11 cellular contexts compared by ENCODE assay signal in genomic region chr16:8581923-8582580, GRCh38. TPM values are rescaled to one million over a fixed set of nuclear protein-coding genes. Genes with fewer than 3 reads are reported as not detected.
DNase-seq lines count a peak whose midpoint lies in the region; ATAC-seq and TF ChIP-seq lines count a peak whose summit lies in the region.
"Had no signal": no experiment of that assay in that cellular context is flagged by ENCODE, and none has a peak within 500 bp of the region (broad histone marks: within the 10 kb centered on the region; RNA-seq: fewer than 3 reads in every experiment).

No MANE protein-coding gene starts in this region.

- peaks cover 6 to 40% (median 25%) of the 10 kb centered on the region in 5 donors for H3K27me3 Mint-ChIP-seq in naive thymus-derived CD4-positive, alpha-beta T cell

- ATAC-seq in naive thymus-derived CD4-positive, alpha-beta T cell: peak; percentile 18

- no peak for TF ChIP-seq CTCF in GM12865 (IDR thresholded peaks at IDR 0.05; ENCODE audit: insufficient read depth, low read depth, low read length, missing control alignments)
- no peak for TF ChIP-seq CTCF in astrocyte of the cerebellum (IDR thresholded peaks at IDR 0.05; ENCODE audit: low read depth, low read length, missing control alignments)

- H3K27ac ChIP-seq in naive thymus-derived CD4-positive, alpha-beta T cell (ENCODE audit: low read depth, low read length): no peak overlapping the region

- DNase-seq in GM12865 (ENCODE audit: low read depth): peak; percentile 55
- peak; percentile 12 for DNase-seq in HT1080 (ENCODE audit: low read depth)
- DNase-seq in astrocyte of the cerebellum (ENCODE audit: low read depth): peak; percentile 5
- DNase-seq in naive thymus-derived CD4-positive, alpha-beta T cell: no peak
- no peak for DNase-seq in COR-L47 (lab: John Stamatoyannopoulos, UW)
- no peak for DNase-seq in activated CD4-positive, alpha-beta T cell treated with anti-CD3 and anti-CD28 coated beads for 1 hour
- no peak for DNase-seq in stimulated activated CD4-positive, alpha-beta T cell treated with anti-CD3 and anti-CD28 coated beads, Interleukin-2, amount 100 ng/mL, for 24 hours
- no peak for DNase-seq in NCI-H524 treated with DMSO at 0.1 percent for 48 hours (lab: John Stamatoyannopoulos, UW)
- DNase-seq: activated naive CD4-positive, alpha-beta T cell treated with Interleukin-2 at 50 U/mL for 16 hours; NCI-H526 had no signal

- in situ Hi-C loops in astrocyte of the cerebellum (cut with HindIII; ENCODE audit: low sequenced_read_pairs): no loop called here

- no peak overlapping the region for H3K4me3 Mint-ChIP-seq in naive thymus-derived CD4-positive, alpha-beta T cell

- H3K36me3 ChIP-seq in naive thymus-derived CD4-positive, alpha-beta T cell (ENCODE audit: control insufficient read depth in 2 of 3, insufficient read depth in 3 of 3, low read length in 3 of 3): no peaks in the 10 kb centered on the region

- no peak overlapping the region for H3K4me3 ChIP-seq in GM12865 (ENCODE audit: low read depth, low read length)
- no peak overlapping the region for H3K4me3 ChIP-seq in astrocyte of the cerebellum (ENCODE audit: low read depth, low read length)
- H3K4me3 ChIP-seq in naive thymus-derived CD4-positive, alpha-beta T cell (ENCODE audit: low read length): no peak overlapping the region

- peak overlapping the region in 1 of 9 donors; percentile 46 for H3K27ac Mint-ChIP-seq in naive thymus-derived CD4-positive, alpha-beta T cell

- CTCF ChIA-PET in naive thymus-derived CD4-positive, alpha-beta T cell (lab: Charles Lee): no interaction called here

- H3K4me1 ChIP-seq in naive thymus-derived CD4-positive, alpha-beta T cell (ENCODE audit: control insufficient read depth in 2 of 2, insufficient read depth in 2 of 2, low read length in 2 of 2): no peaks in the 10 kb centered on the region

- no peaks in the 10 kb centered on the region for H3K27me3 ChIP-seq in naive thymus-derived CD4-positive, alpha-beta T cell (ENCODE audit: control insufficient read depth in 2 of 2, insufficient read depth in 2 of 2, low read length in 2 of 2)

- H3K9me3 Mint-ChIP-seq in naive thymus-derived CD4-positive, alpha-beta T cell: no peaks in the 10 kb centered on the region

- H3K4me1 Mint-ChIP-seq in naive thymus-derived CD4-positive, alpha-beta T cell: peaks cover 0 to 3% (median 0%) of the 10 kb centered on the region in 7 donors

- intact Hi-C loops in naive thymus-derived CD4-positive, alpha-beta T cell (cut with micrococcal nuclease): no loop called here

- H3K36me3 Mint-ChIP-seq in naive thymus-derived CD4-positive, alpha-beta T cell: no peaks in the 10 kb centered on the region

- H3K9me3 ChIP-seq in naive thymus-derived CD4-positive, alpha-beta T cell (ENCODE audit: control insufficient read depth in 2 of 3, low read length in 3 of 3): no peaks in the 10 kb centered on the region

- POLR2A ChIA-PET in naive thymus-derived CD4-positive, alpha-beta T cell (lab: Charles Lee): no interaction called here

RNA-seq across cellular contexts. Expression of gene TMEM114, which starts 8.3 kb away (rescaled TPM):
- total RNA-seq in HT1080 (2014; rRNA removed; shearing (Covaris generic)): not detected in 2 replicates
- polyA plus RNA-seq in HT1080 (2015; cell fraction: cytosol; rRNA removed): not detected in 2 replicates
- not detected in 2 replicates for polyA plus RNA-seq in HT1080 (2015; cell fraction: nucleus; rRNA removed)
- not detected for total RNA-seq in naive thymus-derived CD4-positive, alpha-beta T cell
- not detected for polyA plus RNA-seq in naive thymus-derived CD4-positive, alpha-beta T cell
- total RNA-seq: omental fat pad had no signal

RNA-seq across cellular contexts. Expression of gene METTL22, which starts 39.4 kb away (rescaled TPM):
- total RNA-seq in HT1080 (2014; rRNA removed; shearing (Covaris generic)): 17.0 and 25.8 TPM in 2 replicates
- polyA plus RNA-seq in HT1080 (2015; cell fraction: cytosol; rRNA removed): 15.9 and 21.1 TPM in 2 replicates
- polyA plus RNA-seq in HT1080 (2015; cell fraction: nucleus; rRNA removed): 37.3 and 52.5 TPM in 2 replicates
- total RNA-seq in naive thymus-derived CD4-positive, alpha-beta T cell: 10 to 100 TPM; 28.9 to 59.4 (median 48.9) TPM
- polyA plus RNA-seq in naive thymus-derived CD4-positive, alpha-beta T cell: 10 to 100 TPM; 16.6 to 20.9 TPM

Comparison
In these comparisons a context has a peak if more than half of its experiments do, and no peak if none do; other contexts are left out.
1. DNase-seq: peak in GM12865 (single experiment), HT1080 (single experiment) and astrocyte of the cerebellum (single experiment); none in naive thymus-derived CD4-positive, alpha-beta T cell (0 of 9), COR-L47 (single experiment), activated CD4-positive, alpha-beta T cell treated with anti-CD3 and anti-CD28 coated beads for 1 hour (single experiment), stimulated activated CD4-positive, alpha-beta T cell treated with anti-CD3 and anti-CD28 coated beads, Interleukin-2, amount 100 ng/mL, for 24 hours (0 of 2) and NCI-H524 treated with DMSO at 0.1 percent for 48 hours (single experiment).